In genomic region chr7:81611040-81611439, GRCh38 we compare ENCODE assay signal across 18 cellular contexts.
DNase-seq lines count a peak whose midpoint lies in the region; ATAC-seq and TF ChIP-seq lines count a peak whose summit lies in the region.
"Had no signal": no experiment of that assay in that cellular context is flagged by ENCODE, and none has a peak within 500 bp of the region (broad histone marks: within the 10 kb centered on the region; RNA-seq: fewer than 3 reads in every experiment).

No MANE protein-coding gene starts in this region.

- ATAC-seq in IMR-90 (ENCODE audit: low read depth) (no peak), mucosa of descending colon (no peak)
- no peak for ATAC-seq in activated CD4-positive, CD25-positive, alpha-beta regulatory T cell treated with anti-CD3 and anti-CD28 coated beads, Interleukin-2, amount 50 U/mL, for 24 hours
- ATAC-seq: Panc1 had no signal

- H3K9ac ChIP-seq in IMR-90 (ENCODE audit: low read depth, low read length), result no peak overlapping the region
- H3K9ac ChIP-seq: BLaER1 treated with 17β-estradiol and CSF1 and Interleukin-3, amounts not matched to agents 10 nM and 100 nM had no signal

- TF ChIP-seq CTCF in IMR-90 (conservative IDR thresholded peaks at IDR 0.05; ENCODE audit: low read depth, low read length), result no peak
- TF ChIP-seq CTCF in brain microvascular endothelial cell (IDR thresholded peaks at IDR 0.05; ENCODE audit: low read depth, low read length, missing control alignments), result no peak
- TF ChIP-seq CTCF in mucosa of descending colon (IDR thresholded peaks at IDR 0.05), result no peak
- TF ChIP-seq CTCF in transverse colon (IDR thresholded peaks at IDR 0.05), result no peak

- H2AK9ac ChIP-seq in IMR-90 (replicated peaks; ENCODE audit: low read depth, low read length, poor library complexity), result no peak overlapping the region

- no peak overlapping the region for H2BK5ac ChIP-seq in IMR-90 (ENCODE audit: low read depth, low read length, poor library complexity, severe bottlenecking)

- TF ChIP-seq POLR2A in IMR-90 (IDR thresholded peaks at IDR 0.05; ENCODE audit: low read depth, low read length), result no peak
- TF ChIP-seq POLR2A in transverse colon (IDR thresholded peaks at IDR 0.05), result no peak

- H3K36me3 ChIP-seq in IMR-90 (ENCODE audit: control insufficient read depth, insufficient read depth, low read length) (no peaks in the 10 kb centered on the region), brain microvascular endothelial cell (replicated peaks) (no peaks in the 10 kb centered on the region), mucosa of descending colon (ENCODE audit: low read depth) (no peaks in the 10 kb centered on the region), transverse colon (no peaks in the 10 kb centered on the region)
- H3K36me3 ChIP-seq: BLaER1 treated with 17β-estradiol and CSF1 and Interleukin-3, amounts not matched to agents 10 nM and 100 nM had no signal

- 92% methylated on average over 15 of the region's 27 CpGs; no CpG with 5 or more reads in 1 of the 2 experiments for WGBS in IMR-90 (ENCODE audit: extremely low coverage in 2 of 2, insufficient read length in 1 of 2), 2 experiments
- 85 to 91% methylated on average over 21 to 27 of the region's 27 CpGs for WGBS in transverse colon (ENCODE audit: low coverage in 1 of 2), 2 donors

- peak overlapping the region; percentile 36; the same call in 1 of the 2 replicates for H2BK120ac ChIP-seq in IMR-90 (ENCODE audit: low read depth, low read length)

- H3K14ac ChIP-seq in IMR-90 (replicated peaks; ENCODE audit: low read depth, low read length), result no peak overlapping the region

- peak overlapping the region; percentile 9; the same call in 1 of the 2 replicates for H2AK5ac ChIP-seq in IMR-90 (ENCODE audit: low read depth, low read length)

- H3K27ac ChIP-seq in IMR-90 (ENCODE audit: insufficient read depth, low read length) (no peak overlapping the region; the same call in 1 of the 2 replicates), brain microvascular endothelial cell (peak overlapping the region; percentile 22), transverse colon (no peak overlapping the region)
- H3K27ac ChIP-seq: BLaER1 treated with 17β-estradiol and CSF1 and Interleukin-3, amounts not matched to agents 10 nM and 100 nM had no signal

- H4K5ac ChIP-seq in IMR-90 (ENCODE audit: low read depth, low read length), result no peak overlapping the region

- no peak overlapping the region for H3K4me2 ChIP-seq in IMR-90 (ENCODE audit: low read depth, low read length)
- H3K4me2 ChIP-seq: BLaER1 treated with 17β-estradiol and CSF1 and Interleukin-3, amounts not matched to agents 10 nM and 100 nM had no signal

- DNase-seq in EH (ENCODE audit: low read depth), result peak; percentile 30
- DNase-seq in IMR-90, result no peak
- no peak for DNase-seq in brain microvascular endothelial cell
- peak in 2 of 3 donors; percentile 14 to 32 for DNase-seq in mucosa of descending colon
- DNase-seq in SW480 (ENCODE audit: low spot score), result no peak
- no peak for DNase-seq in transverse colon
- no peak for DNase-seq in effector CD8-positive, alpha-beta T cell (lab: John Stamatoyannopoulos, UW)
- DNase-seq: DMS 273 treated with DMSO at 0.1 percent for 48 hours, HCEC 1CT, NCI-H1105 treated with DMSO at 0.1 percent for 48 hours, NCI-H187 treated with DMSO at 0.1 percent for 48 hours, NCI-H2171, NCI-H446 treated with DMSO at 0.1 percent for 48 hours, NCI-H748 treated with DMSO at 0.1 percent for 48 hours, SIG-M5 had no signal

- no peak overlapping the region for H3K23ac ChIP-seq in IMR-90 (ENCODE audit: low read depth, low read length)

- H2BK15ac ChIP-seq in IMR-90 (ENCODE audit: low read depth, low read length), result no peak overlapping the region

- dilution Hi-C loops in IMR-90 (cut with HindIII; ENCODE audit: low sequenced_read_pairs, unreplicated experiment), result no loop called here

- H3K18ac ChIP-seq in IMR-90 (ENCODE audit: low read depth, low read length), result no peak overlapping the region

- no peak overlapping the region for H3K56ac ChIP-seq in IMR-90 (ENCODE audit: extremely low read depth, insufficient read depth, low read length)

- TF ChIP-seq EP300 in transverse colon (IDR thresholded peaks at IDR 0.05; ENCODE audit: low read depth), result no peak

- H2BK20ac ChIP-seq in IMR-90 (ENCODE audit: low read depth, low read length), result no peak overlapping the region

- no peaks in the 10 kb centered on the region for H4K20me1 ChIP-seq in IMR-90 (ENCODE audit: insufficient read depth, low read length)
- H4K20me1 ChIP-seq: BLaER1 treated with 17β-estradiol and CSF1 and Interleukin-3, amounts not matched to agents 10 nM and 100 nM had no signal

- BruUV-seq in IMR-90 (replicated peaks; lab: Mats Ljungman, UMichigan), result no TSS peak

- H3K4me1 ChIP-seq in IMR-90 (ENCODE audit: control insufficient read depth, insufficient read depth, low read length) (peaks cover 6% of the 10 kb centered on the region; the same call in 1 of the 2 replicates), mucosa of descending colon (ENCODE audit: low read depth) (no peaks in the 10 kb centered on the region), transverse colon (no peaks in the 10 kb centered on the region)
- H3K4me1 ChIP-seq: BLaER1 treated with 17β-estradiol and CSF1 and Interleukin-3, amounts not matched to agents 10 nM and 100 nM had no signal

- CTCF ChIA-PET in IMR-90 (lab: Yijun Ruan, JAX), result no interaction called here

- H4K8ac ChIP-seq in IMR-90 (ENCODE audit: low read depth in 2 of 2, low read length in 2 of 2), result no peak overlapping the region

- H3K79me1 ChIP-seq in IMR-90 (ENCODE audit: low read depth in 1 of 2, low read length in 2 of 2), result no peaks in the 10 kb centered on the region

- in situ Hi-C loops in IMR-90 (cut with MboI; ENCODE audit: low sequenced_read_pairs), result no loop called here
- in situ Hi-C loops in brain microvascular endothelial cell (cut with HindIII; ENCODE audit: low pct_ligation_motif_present, low sequenced_read_pairs), result no loop called here
- in situ Hi-C loops in transverse colon (cut with MboI; ENCODE audit: low pct_ligation_motif_present in 1 of 4, low pct_unique_long_range_greater_than_20kb in 1 of 4, low sequenced_read_pairs in 3 of 4), result loop anchor here in 1 of 4 donors (25.0 kb wide), 1 partner anchor 99 kb away; no protein-coding TSS in a partner anchor

- H3K4ac ChIP-seq in IMR-90 (ENCODE audit: low read depth, low read length), result peak overlapping the region; percentile 24; the same call in 1 of the 2 replicates

- intact Hi-C loops in IMR-90 (cut with micrococcal nuclease), result no loop called here
- intact Hi-C loops in mucosa of descending colon (cut with DNase I, micrococcal nuclease), result no loop called here
- intact Hi-C loops in transverse colon (cut with DNase I; ENCODE audit: low total_unique reads), result no loop called here

- no peak overlapping the region for H2AFZ ChIP-seq in IMR-90 (replicated peaks; ENCODE audit: low read length, poor library complexity)

- H3K27me3 ChIP-seq in IMR-90 (ENCODE audit: control insufficient read depth, insufficient read depth, low read length), result no peaks in the 10 kb centered on the region
- no peaks in the 10 kb centered on the region for H3K27me3 ChIP-seq in brain microvascular endothelial cell (replicated peaks)
- no peaks in the 10 kb centered on the region for H3K27me3 ChIP-seq in transverse colon
- H3K27me3 ChIP-seq: BLaER1 treated with 17β-estradiol and CSF1 and Interleukin-3, amounts not matched to agents 10 nM and 100 nM had no signal

- POLR2A ChIA-PET in IMR-90 (lab: Charles Lee; ENCODE audit: unreplicated experiment), result no interaction called here

- H4K91ac ChIP-seq in IMR-90 (ENCODE audit: insufficient read depth, low read depth, low read length), result peak overlapping the region; percentile 14; the same call in 1 of the 2 replicates

- H3K9me3 ChIP-seq in IMR-90 (ENCODE audit: control insufficient read depth, insufficient read depth, low read length) (no peaks in the 10 kb centered on the region; the same call in 1 of the 2 replicates), mucosa of descending colon (no peaks in the 10 kb centered on the region), transverse colon (no peaks in the 10 kb centered on the region)
- H3K9me3 ChIP-seq: BLaER1 treated with 17β-estradiol and CSF1 and Interleukin-3, amounts not matched to agents 10 nM and 100 nM had no signal

- H3K4me3 ChIP-seq in IMR-90 (ENCODE audit: insufficient read depth, low read depth, low read length) (no peak overlapping the region), brain microvascular endothelial cell (ENCODE audit: low read depth, low read length) (no peak overlapping the region), mucosa of descending colon (no peak overlapping the region), transverse colon (no peak overlapping the region)
- H3K4me3 ChIP-seq: BLaER1 treated with 17β-estradiol and CSF1 and Interleukin-3, amounts not matched to agents 10 nM and 100 nM had no signal

- no peak for TF ChIP-seq RAD21 in IMR-90 (IDR thresholded peaks at IDR 0.05; ENCODE audit: low read length)

- no peaks in the 10 kb centered on the region for H3K9me1 ChIP-seq in IMR-90 (ENCODE audit: insufficient read depth, low read length)

TF ChIP-seq in IMR-90, 13 proteins besides CTCF, POLR2A, EP300 and RAD21 (continues in another document):
- TF ChIP-seq NFE2L2 (IDR thresholded peaks at IDR 0.05; ENCODE audit: low read depth, low read length), result no peak
- no peak for TF ChIP-seq RCOR1 (IDR thresholded peaks at IDR 0.05; ENCODE audit: insufficient replicate concordance, low read length)
- TF ChIP-seq BHLHE40 (IDR thresholded peaks at IDR 0.05; ENCODE audit: low read depth, low read length), result no peak
- no peak for TF ChIP-seq MAZ (IDR thresholded peaks at IDR 0.05; ENCODE audit: borderline replicate concordance, low read depth, low read length)
- no peak for TF ChIP-seq FOS (IDR thresholded peaks at IDR 0.05; ENCODE audit: low read depth, low read length)
- TF ChIP-seq MAFK (IDR thresholded peaks at IDR 0.05; ENCODE audit: low read depth, low read length), result no peak
- TF ChIP-seq RFX5 (IDR thresholded peaks at IDR 0.05; ENCODE audit: low read depth, low read length), result no peak
- no peak for TF ChIP-seq SMC3 (IDR thresholded peaks at IDR 0.05; ENCODE audit: low read depth, low read length)
- no peak for TF ChIP-seq ELK1 (IDR thresholded peaks at IDR 0.05; ENCODE audit: borderline replicate concordance, low read depth, low read length)
- TF ChIP-seq MXI1 (IDR thresholded peaks at IDR 0.05; ENCODE audit: borderline replicate concordance, low read depth, low read length), result no peak
- TF ChIP-seq CHD1 (IDR thresholded peaks at IDR 0.05; ENCODE audit: low read depth, low read length), result no peak

Comparison
In these comparisons a context has a peak if more than half of its experiments do, and no peak if none do; other contexts are left out.
1. DNase-seq: peak in EH (single experiment) and mucosa of descending colon (2 of 3); none in IMR-90 (single experiment), brain microvascular endothelial cell (single experiment), SW480 (single experiment), transverse colon (single experiment) and effector CD8-positive, alpha-beta T cell (single experiment).